Comparison of ENCODE assay signal across 24 cellular contexts in genomic region chr6:71119560-71119959, GRCh38.
"Had no signal": no experiment of that assay in that cellular context is flagged by ENCODE, and none has a peak within 500 bp of the region (broad histone marks: within the 10 kb centered on the region; RNA-seq: fewer than 3 reads in every experiment).

No MANE protein-coding gene starts in this region.

- H3K9me3 ChIP-seq: suprapubic skin, testis, thyroid gland, upper lobe of right lung, uterus, vagina had no signal

- H3K4me1 ChIP-seq: stomach, suprapubic skin, testis, thyroid gland, tibial artery, tibial nerve, transverse colon, upper lobe of right lung, uterus, vagina had no signal

- DNase-seq: stimulated activated CD4-positive, alpha-beta T cell treated with anti-CD3 and anti-CD28 coated beads, Interleukin-2, amount 100 ng/mL, for 48 hours; stimulated activated CD4-positive, alpha-beta T cell treated with anti-CD3 and anti-CD28 coated beads, Interleukin-4, amount 100 ng/mL, for 1 hour; stimulated activated CD4-positive, alpha-beta T cell treated with anti-CD3 and anti-CD28 coated beads, Interleukin-4, amount 100 ng/mL, for 24 hours; stimulated activated CD4-positive, alpha-beta T cell treated with anti-CD3 and anti-CD28 coated beads, Interleukin-4, amount 100 ng/mL, for 4 hours; stimulated activated CD8-positive, alpha-beta memory T cell treated with anti-CD3 and anti-CD28 coated beads, Interleukin-4, amount 100 ng/mL, for 48 hours; stimulated activated naive B cell treated with anti-CD40 and anti-IgM and Interleukin-4, amounts not matched to agents 10 μg/mL and 1 μg/mL and 100 μg/mL, for 72 hours; stimulated activated naive CD4-positive, alpha-beta T cell; stimulated activated naive CD4-positive, alpha-beta T cell treated with Interleukin-2 at 50 U/mL for 16 hours; stimulated activated naive CD8-positive, alpha-beta T cell treated with anti-CD3 and anti-CD28 coated beads, Interleukin-15, amount 100 ng/mL, for 72 hours; stimulated activated naive CD8-positive, alpha-beta T cell treated with anti-CD3 and anti-CD28 coated beads, Interleukin-15, Interleukin-2, amounts not matched to agents 100 U/mL and 50 U/mL, for 24 hours; stomach; substantia nigra; testis; thyroid gland; tibial artery; transverse colon; trophoblast cell; upper lobe of left lung; upper lobe of right lung; uterus had no signal

- H3K27ac ChIP-seq: stomach, suprapubic skin, testis, thoracic aorta, thyroid gland, tibial artery, tibial nerve, transverse colon, upper lobe of left lung, upper lobe of right lung, uterus, vagina had no signal

- H3K36me3 ChIP-seq: stomach, suprapubic skin, thoracic aorta, thyroid gland, tibial artery, tibial nerve, transverse colon, upper lobe of left lung, upper lobe of right lung, uterus, vagina had no signal

- H3K4me3 ChIP-seq: stomach, suprapubic skin, testis, thoracic aorta, thyroid gland, tibial artery, tibial nerve, transverse colon, upper lobe of left lung, upper lobe of right lung, uterus, vagina had no signal
